Comparison of ENCODE assay signal across 10 cellular contexts in the genomic region with DNA sequence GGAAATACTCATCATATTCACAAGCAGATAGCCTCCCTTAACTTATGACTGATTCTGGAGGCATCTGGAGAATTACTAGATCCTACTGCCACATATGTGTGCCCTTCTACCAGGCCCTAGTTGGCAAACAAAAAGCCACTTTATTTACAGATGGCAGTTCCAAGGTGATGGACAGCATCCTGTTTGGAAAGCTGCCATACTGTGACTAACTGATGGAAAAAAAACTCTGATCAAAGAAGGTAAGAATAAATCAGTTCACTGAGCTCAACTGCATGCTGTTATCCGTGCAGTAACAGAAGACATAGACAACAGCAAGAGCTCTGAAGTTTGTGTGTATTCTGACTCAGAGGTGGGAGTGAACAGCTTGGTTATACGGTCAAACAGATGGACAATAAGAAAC.
DNase-seq lines count a peak whose midpoint lies in the region; FAIRE-seq and TF ChIP-seq lines count a peak whose summit lies in the region.
"Had no signal": no experiment of that assay in that cellular context is flagged by ENCODE, and none has a peak within 500 bp of the region (broad histone marks: within the 10 kb centered on the region; RNA-seq: fewer than 3 reads in every experiment).

No MANE protein-coding gene starts in this region.

- H3K9ac ChIP-seq in astrocyte (ENCODE audit: low read length) (no peak overlapping the region), trophoblast cell (ENCODE audit: low read length) (no peak overlapping the region)

- H3K9me3 ChIP-seq in astrocyte (ENCODE audit: insufficient read depth, low read depth, low read length) = no peaks in the 10 kb centered on the region
- H3K9me3 ChIP-seq in trophoblast cell (ENCODE audit: insufficient read depth, low read depth, low read length) = no peaks in the 10 kb centered on the region

- no peak overlapping the region for H3K27ac Mint-ChIP-seq in astrocyte (ENCODE audit: unreplicated experiment)

- H3K4me1 ChIP-seq in astrocyte (ENCODE audit: insufficient read depth, low read length) = peaks cover 8% of the 10 kb centered on the region
- H3K4me1 ChIP-seq in trophoblast cell (ENCODE audit: control insufficient read depth in 1 of 2, insufficient read depth in 2 of 2, low read length in 2 of 2) = no peaks in the 10 kb centered on the region

- no peak overlapping the region for H4K8ac ChIP-seq in trophoblast cell (ENCODE audit: low read depth, low read length)

- H3K4me3 Mint-ChIP-seq in astrocyte (ENCODE audit: unreplicated experiment) = no peak overlapping the region

- H3K4me2 ChIP-seq in astrocyte (ENCODE audit: low read length) = peak overlapping the region; percentile 40
- H3K4me2 ChIP-seq in trophoblast cell (ENCODE audit: low read length) = no peak overlapping the region

- no peaks in the 10 kb centered on the region for H3K27me3 ChIP-seq in astrocyte (ENCODE audit: insufficient read depth, low read length)
- H3K27me3 ChIP-seq in trophoblast cell (ENCODE audit: insufficient read depth, low read length) = no peaks in the 10 kb centered on the region
- H3K27me3 ChIP-seq: ovary had no signal

- TF ChIP-seq CTCF in astrocyte (IDR thresholded peaks at IDR 0.05; ENCODE audit: insufficient read depth, low read depth, low read length) = no peak

- no peak overlapping the region for H3K18ac ChIP-seq in trophoblast cell (ENCODE audit: low read length)

- no peak overlapping the region for H2AK5ac ChIP-seq in trophoblast cell (ENCODE audit: low read length)

- H3K4me3 ChIP-seq in astrocyte (ENCODE audit: insufficient read depth, low read depth, low read length) (no peak overlapping the region), trophoblast cell (ENCODE audit: low read depth, low read length) (no peak overlapping the region)
- H3K4me3 ChIP-seq: ovary had no signal

- no peak overlapping the region for H3K4ac ChIP-seq in trophoblast cell (ENCODE audit: low read depth, low read length)

- H4K12ac ChIP-seq in trophoblast cell (ENCODE audit: low read depth, low read length) = no peak overlapping the region

- no peak overlapping the region for H2BK12ac ChIP-seq in trophoblast cell (ENCODE audit: low read length)

- no peak overlapping the region for H2BK120ac ChIP-seq in trophoblast cell (ENCODE audit: insufficient read depth, low read length, poor library complexity)

- H3K9me3 Mint-ChIP-seq in astrocyte (ENCODE audit: unreplicated experiment) = peaks cover 13% of the 10 kb centered on the region

- H3K79me2 ChIP-seq in astrocyte (ENCODE audit: insufficient read depth, low read length) (no peaks in the 10 kb centered on the region), trophoblast cell (ENCODE audit: control insufficient read depth, insufficient read depth, low read length, poor library complexity) (no peaks in the 10 kb centered on the region)

- no peak overlapping the region for H3K23ac ChIP-seq in trophoblast cell (ENCODE audit: low read length)

- H3K27ac ChIP-seq in astrocyte (ENCODE audit: low read depth, low read length) (peak overlapping the region; percentile 16), substantia nigra (ENCODE audit: low read depth, low read length, poor library complexity, severe bottlenecking) (no peak overlapping the region), trophoblast cell (ENCODE audit: low read depth, low read length) (no peak overlapping the region)
- H3K27ac ChIP-seq: ovary had no signal

- H2BK5ac ChIP-seq in trophoblast cell (ENCODE audit: low read depth, low read length, poor library complexity) = no peak overlapping the region

- no peaks in the 10 kb centered on the region for H4K20me1 ChIP-seq in astrocyte (ENCODE audit: insufficient read depth, low read length)

- H3K4me1 Mint-ChIP-seq in astrocyte (ENCODE audit: low read depth, unreplicated experiment) = peaks cover 6% of the 10 kb centered on the region

- H4K91ac ChIP-seq in trophoblast cell (ENCODE audit: low read depth, low read length) = no peak overlapping the region

- no peaks in the 10 kb centered on the region for H3K79me1 ChIP-seq in trophoblast cell (ENCODE audit: low read length)

- peak; percentile 72 for DNase-seq in COLO829 (ENCODE audit: low spot score)
- peak; percentile 56 for DNase-seq in HS-5 (ENCODE audit: low read depth)
- peak; percentile 68 for DNase-seq in astrocyte (ENCODE audit: low read depth)
- peak; percentile 93 for DNase-seq in kidney glomerular epithelial cell (lab: John Stamatoyannopoulos, UW)
- no peak for DNase-seq in GF-D8 (lab: John Stamatoyannopoulos, UW)
- DNase-seq in substantia nigra (lab: John Stamatoyannopoulos, UW) = no peak
- no peak for DNase-seq in stimulated activated CD4-positive, alpha-beta T cell treated with anti-CD3 and anti-CD28 coated beads, Interleukin-12 subunit alpha, Interleukin-12 subunit beta, amount 100 ng/mL, for 4 hours
- DNase-seq in trophoblast cell = no peak
- DNase-seq: activated CD4-positive, CD25-positive, alpha-beta regulatory T cell treated with anti-CD3 and anti-CD28 coated beads, Interleukin-2, amount 50 U/mL, for 72 hours; ovary had no signal

- WGBS in trophoblast cell (ENCODE audit: extremely low coverage, insufficient coverage, insufficient read length) = no CpG with 5 or more reads among the region's 2 CpGs

- no peaks in the 10 kb centered on the region for H3K36me3 ChIP-seq in astrocyte (ENCODE audit: insufficient read depth, low read length)
- H3K36me3 ChIP-seq in trophoblast cell (ENCODE audit: control insufficient read depth in 1 of 2, insufficient read depth in 2 of 2, low read length in 2 of 2) = no peaks in the 10 kb centered on the region
- H3K36me3 ChIP-seq: ovary had no signal

- H3K27me3 Mint-ChIP-seq in astrocyte (ENCODE audit: low read depth, unreplicated experiment) = no peaks in the 10 kb centered on the region

- no peak overlapping the region for H2AFZ ChIP-seq in astrocyte (ENCODE audit: low read depth, low read length)
- H2AFZ ChIP-seq in trophoblast cell (ENCODE audit: insufficient read depth, low read length, poor library complexity) = no peak overlapping the region

- H3K14ac ChIP-seq in trophoblast cell (ENCODE audit: low read length) = no peak overlapping the region

- H3K36me3 Mint-ChIP-seq in astrocyte (ENCODE audit: low read depth, unreplicated experiment) = peaks cover 17% of the 10 kb centered on the region

- FAIRE-seq in astrocyte (lab: Jason Lieb, UNC) = peak; percentile 76

Comparison
In these comparisons a context has a peak if more than half of its experiments do, and no peak if none do; other contexts are left out.
1. DNase-seq: peak in COLO829 (single experiment), HS-5 (single experiment), astrocyte (single experiment) and kidney glomerular epithelial cell (single experiment); none in GF-D8 (single experiment), substantia nigra (0 of 49), stimulated activated CD4-positive, alpha-beta T cell treated with anti-CD3 and anti-CD28 coated beads, Interleukin-12 subunit alpha, Interleukin-12 subunit beta, amount 100 ng/mL, for 4 hours (single experiment) and trophoblast cell (0 of 2).